ENCODE assay signal across 8 cellular contexts in genomic region chr14:68816183-68816942, GRCh38. TPM values are rescaled to one million over a fixed set of nuclear protein-coding genes. Genes with fewer than 3 reads are reported as not detected.
DNase-seq lines count a peak whose midpoint lies in the region; TF ChIP-seq lines count a peak whose summit lies in the region.

No MANE protein-coding gene starts in this region.

- H3K4me1 ChIP-seq in GM23248 (ENCODE audit: insufficient read depth) (peaks cover 29% of the 10 kb centered on the region), neural progenitor cell (peaks cover 39% of the 10 kb centered on the region), stomach smooth muscle (ENCODE audit: control insufficient read depth, insufficient read depth, low read length) (peaks cover 86% of the 10 kb centered on the region)

- WGBS in GM23248 (ENCODE audit: low coverage in 1 of 2, low lambda C conversion rate in 2 of 2, missing lambda C conversion rate in 2 of 2), 2 experiments = 1 to 2% methylated on average over 63 to 67 of the region's 82 CpGs

- H3K27ac ChIP-seq in GM23248 (peak overlapping the region; percentile 92), neural progenitor cell (peak overlapping the region; percentile 65), stomach smooth muscle (ENCODE audit: low read length) (peak overlapping the region; percentile 99)

- TF ChIP-seq POLR2A in Raji (IDR thresholded peaks at IDR 0.05; ENCODE audit: insufficient read depth, low read depth, low read length) = peak; percentile 59

- H4K20me1 ChIP-seq in GM23248 (ENCODE audit: insufficient read depth) (no peaks in the 10 kb centered on the region), neural progenitor cell (ENCODE audit: low read depth) (no peaks in the 10 kb centered on the region)

- H3K9me3 ChIP-seq in GM23248 (ENCODE audit: low read depth) = no peaks in the 10 kb centered on the region
- no peaks in the 10 kb centered on the region for H3K9me3 ChIP-seq in neural progenitor cell (ENCODE audit: low read depth)
- no peaks in the 10 kb centered on the region for H3K9me3 ChIP-seq in stomach smooth muscle (ENCODE audit: control insufficient read depth in 2 of 2, low read length in 2 of 2)

- no peaks in the 10 kb centered on the region for H3K9me3 Mint-ChIP-seq in neural progenitor cell

- H3K27me3 ChIP-seq in GM23248 (replicated peaks; ENCODE audit: insufficient read depth) (no peaks in the 10 kb centered on the region), neural progenitor cell (no peaks in the 10 kb centered on the region), stomach smooth muscle (ENCODE audit: control insufficient read depth in 1 of 2, insufficient read depth in 2 of 2, low read length in 2 of 2) (no peaks in the 10 kb centered on the region)

- DNase-seq in Daoy (ENCODE audit: low read depth) = peak; percentile 97
- peak; percentile 97 for DNase-seq in GM23248
- DNase-seq in LHCN-M2 (ENCODE audit: low read depth) = peak; percentile 86
- peak; percentile 78 for DNase-seq in activated gamma-delta T cell (lab: John Stamatoyannopoulos, UW)
- DNase-seq in fibroblast of villous mesenchyme (ENCODE audit: low read depth) = peak; percentile 92
- DNase-seq in neural progenitor cell (ENCODE audit: low spot score) = peak; percentile 95

- in situ Hi-C loops in GM23248 (cut with MboI) = no loop called here

- H3K4me2 ChIP-seq in GM23248 (ENCODE audit: unreplicated experiment) (peak overlapping the region; percentile 85), neural progenitor cell (peak overlapping the region; percentile 76)

- H3K4me3 ChIP-seq in GM23248 (peak overlapping the region; percentile 72), fibroblast of villous mesenchyme (ENCODE audit: low read depth, low read length) (peak overlapping the region; percentile 38), neural progenitor cell (peak overlapping the region; percentile 42), stomach smooth muscle (ENCODE audit: low read length in 2 of 2) (peak overlapping the region; percentile 70 to 82)

- peak; percentile 88 for TF ChIP-seq CTCF in fibroblast of villous mesenchyme (IDR thresholded peaks at IDR 0.05; ENCODE audit: insufficient read depth, low read depth, low read length)
- TF ChIP-seq CTCF in neural progenitor cell (IDR thresholded peaks at IDR 0.05) = peak; percentile 93

- peaks cover 8% of the 10 kb centered on the region for H3K27me3 Mint-ChIP-seq in neural progenitor cell (ENCODE audit: insufficient read depth, low read depth)

- H2AFZ ChIP-seq in GM23248 = peak overlapping the region; percentile 64
- H2AFZ ChIP-seq in neural progenitor cell (replicated peaks) = peak overlapping the region; percentile 87

- H3K9me2 ChIP-seq in GM23248 (ENCODE audit: insufficient read depth) = no peaks in the 10 kb centered on the region

- H3K36me3 Mint-ChIP-seq in neural progenitor cell = no peaks in the 10 kb centered on the region

- peak overlapping the region; percentile 86 for H3K9ac ChIP-seq in GM23248
- peak overlapping the region; percentile 34 for H3K9ac ChIP-seq in neural progenitor cell
- H3K9ac ChIP-seq in stomach smooth muscle (ENCODE audit: low read length in 2 of 2) = peak overlapping the region; percentile 62 to 80

- H3F3A ChIP-seq in GM23248 (ENCODE audit: insufficient read depth) (peaks cover 17% of the 10 kb centered on the region), neural progenitor cell (ENCODE audit: low read depth) (peaks cover 43% of the 10 kb centered on the region)

- peaks cover 58% of the 10 kb centered on the region for H3K4me1 Mint-ChIP-seq in neural progenitor cell

- no peaks in the 10 kb centered on the region for H3K36me3 ChIP-seq in GM23248 (ENCODE audit: low read depth)
- no peaks in the 10 kb centered on the region for H3K36me3 ChIP-seq in neural progenitor cell
- H3K36me3 ChIP-seq in stomach smooth muscle (ENCODE audit: control insufficient read depth in 2 of 2, insufficient read depth in 2 of 2, low read length in 2 of 2) = no peaks in the 10 kb centered on the region

- H3K79me2 ChIP-seq in GM23248 (ENCODE audit: insufficient read depth) (peaks cover 47% of the 10 kb centered on the region), neural progenitor cell (ENCODE audit: low read depth) (no peaks in the 10 kb centered on the region)

- peak overlapping the region; percentile 72 for H3K4me3 Mint-ChIP-seq in neural progenitor cell

- H3K27ac Mint-ChIP-seq in neural progenitor cell = peak overlapping the region; percentile 99

RNA-seq across cellular contexts. Expression of gene ZFP36L1, which starts 23.5 kb away (rescaled TPM):
- total RNA-seq in Daoy (2014; rRNA removed; shearing (Covaris generic)) = 34.7 and 50.9 TPM in 2 replicates
- 88.0 and 92.9 TPM in 2 replicates for total RNA-seq in GM23248 (2014; rRNA removed; shearing (Covaris generic))
- polyA plus RNA-seq in GM23248 (2016; fragmentation: Nextera tagmentation; extraction: Ambion mirVana) = 599 and 620 TPM in 2 replicates
- total RNA-seq in LHCN-M2 (2014; rRNA removed) (238 and 342 TPM in 2 replicates), fibroblast of villous mesenchyme (24.2 and 44.5 TPM in 2 replicates), neural progenitor cell (ENCODE audit: low replicate concordance) (42.9 and 95.5 TPM in 2 replicates)
- polyA plus RNA-seq in LHCN-M2 (2012) = 251 TPM

Comparison
In these comparisons a context has a peak if more than half of its experiments do, and no peak if none do; other contexts are left out.
1. Peak in every context shown above with its lines: DNase-seq, H3K4me3 ChIP-seq and H3K27ac ChIP-seq.
2. H3K9ac ChIP-seq: peak in every context shown above with its lines; median percentile 86 in GM23248; 71 in stomach smooth muscle; 34 in neural progenitor cell.